ENCODE assay signal across 1 cellular context in the genomic region with DNA sequence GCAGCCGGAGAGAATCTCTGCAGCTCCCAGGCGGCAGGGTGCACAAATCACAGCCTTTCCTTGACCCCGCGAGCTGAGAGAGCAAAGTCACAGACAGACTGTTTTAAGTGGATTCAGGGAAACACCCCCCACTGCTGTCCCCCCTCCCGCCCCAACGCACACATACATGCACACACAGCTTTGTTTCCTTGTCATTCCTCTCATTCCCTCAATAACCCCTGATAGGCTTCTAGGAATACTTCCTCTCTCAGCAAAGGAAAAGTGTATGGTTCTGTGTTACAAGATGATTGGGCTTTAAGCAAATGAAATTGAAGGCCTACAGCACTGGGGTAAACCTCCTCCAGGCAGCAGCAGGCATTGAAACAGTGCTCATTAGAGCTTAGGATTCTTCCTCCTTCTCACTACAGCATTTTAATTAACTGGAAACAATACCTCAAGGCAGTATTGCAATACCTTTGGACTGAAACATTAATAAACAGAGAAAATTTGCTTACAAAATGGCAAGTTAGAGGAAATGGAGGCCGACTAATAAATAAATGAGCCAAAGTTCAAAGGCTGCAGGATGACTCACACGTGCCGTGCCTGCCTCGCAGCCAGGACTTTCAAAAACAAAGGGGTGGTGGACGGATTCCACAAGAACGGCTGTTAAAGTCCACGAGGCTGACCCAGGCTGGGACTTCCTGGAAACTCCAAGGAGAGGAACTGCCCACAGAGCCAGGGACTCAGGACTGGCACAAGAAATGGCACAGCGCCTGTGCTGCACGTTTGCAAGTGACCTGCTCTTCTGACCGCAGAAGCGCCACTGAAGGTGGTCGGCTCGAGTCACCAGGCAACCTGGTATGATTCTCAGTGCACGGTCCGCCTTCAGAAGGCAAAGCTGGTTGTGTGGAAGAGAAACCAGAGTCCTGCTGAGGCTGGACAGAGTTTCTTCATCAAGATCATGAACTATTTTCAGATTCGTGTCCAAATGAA.
TF ChIP-seq lines count a peak whose summit lies in the region.

No MANE protein-coding gene starts in this region.

TF ChIP-seq in HepG2, 621 proteins besides CTCF, POLR2A, EP300 and RAD21 (continued from another document and continues in another):
- TF ChIP-seq, protein P1, sequence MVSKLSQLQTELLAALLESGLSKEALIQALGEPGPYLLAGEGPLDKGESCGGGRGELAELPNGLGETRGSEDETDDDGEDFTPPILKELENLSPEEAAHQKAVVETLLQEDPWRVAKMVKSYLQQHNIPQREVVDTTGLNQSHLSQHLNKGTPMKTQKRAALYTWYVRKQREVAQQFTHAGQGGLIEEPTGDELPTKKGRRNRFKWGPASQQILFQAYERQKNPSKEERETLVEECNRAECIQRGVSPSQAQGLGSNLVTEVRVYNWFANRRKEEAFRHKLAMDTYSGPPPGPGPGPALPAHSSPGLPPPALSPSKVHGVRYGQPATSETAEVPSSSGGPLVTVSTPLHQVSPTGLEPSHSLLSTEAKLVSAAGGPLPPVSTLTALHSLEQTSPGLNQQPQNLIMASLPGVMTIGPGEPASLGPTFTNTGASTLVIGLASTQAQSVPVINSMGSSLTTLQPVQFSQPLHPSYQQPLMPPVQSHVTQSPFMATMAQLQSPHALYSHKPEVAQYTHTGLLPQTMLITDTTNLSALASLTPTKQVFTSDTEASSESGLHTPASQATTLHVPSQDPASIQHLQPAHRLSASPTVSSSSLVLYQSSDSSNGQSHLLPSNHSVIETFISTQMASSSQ (IDR thresholded peaks at IDR 0.05; ENCODE audit: low read depth) = 0 out of 2 replicates have a peak, but pooled peaks have one; percentile 44
- TF ChIP-seq, protein P1 (CRISPR knock-in tag; IDR thresholded peaks at IDR 0.05; ENCODE audit: borderline replicate concordance) = peak; percentile 53; the same call in 1 of the 2 replicates
- no peak for TF ChIP-seq ARID2 (CRISPR knock-in tag; IDR thresholded peaks at IDR 0.05; ENCODE audit: borderline replicate concordance)
- TF ChIP-seq GATAD1 (CRISPR knock-in tag; IDR thresholded peaks at IDR 0.05) = no peak
- 0 out of 2 replicates have a peak, but pooled peaks have one; percentile 11 for TF ChIP-seq ZNF678 (CRISPR knock-in tag; IDR thresholded peaks at IDR 0.05)
- peak; percentile 70 for TF ChIP-seq POLR2G (IDR thresholded peaks at IDR 0.05; ENCODE audit: low read depth, low read length)
- TF ChIP-seq, protein P2, sequence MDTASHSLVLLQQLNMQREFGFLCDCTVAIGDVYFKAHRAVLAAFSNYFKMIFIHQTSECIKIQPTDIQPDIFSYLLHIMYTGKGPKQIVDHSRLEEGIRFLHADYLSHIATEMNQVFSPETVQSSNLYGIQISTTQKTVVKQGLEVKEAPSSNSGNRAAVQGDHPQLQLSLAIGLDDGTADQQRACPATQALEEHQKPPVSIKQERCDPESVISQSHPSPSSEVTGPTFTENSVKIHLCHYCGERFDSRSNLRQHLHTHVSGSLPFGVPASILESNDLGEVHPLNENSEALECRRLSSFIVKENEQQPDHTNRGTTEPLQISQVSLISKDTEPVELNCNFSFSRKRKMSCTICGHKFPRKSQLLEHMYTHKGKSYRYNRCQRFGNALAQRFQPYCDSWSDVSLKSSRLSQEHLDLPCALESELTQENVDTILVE (CRISPR knock-in tag; IDR thresholded peaks at IDR 0.05) = peak; percentile 64
- TF ChIP-seq CCDC6 (CRISPR knock-in tag; IDR thresholded peaks at IDR 0.05) = peak; percentile 4
- TF ChIP-seq, protein P3, sequence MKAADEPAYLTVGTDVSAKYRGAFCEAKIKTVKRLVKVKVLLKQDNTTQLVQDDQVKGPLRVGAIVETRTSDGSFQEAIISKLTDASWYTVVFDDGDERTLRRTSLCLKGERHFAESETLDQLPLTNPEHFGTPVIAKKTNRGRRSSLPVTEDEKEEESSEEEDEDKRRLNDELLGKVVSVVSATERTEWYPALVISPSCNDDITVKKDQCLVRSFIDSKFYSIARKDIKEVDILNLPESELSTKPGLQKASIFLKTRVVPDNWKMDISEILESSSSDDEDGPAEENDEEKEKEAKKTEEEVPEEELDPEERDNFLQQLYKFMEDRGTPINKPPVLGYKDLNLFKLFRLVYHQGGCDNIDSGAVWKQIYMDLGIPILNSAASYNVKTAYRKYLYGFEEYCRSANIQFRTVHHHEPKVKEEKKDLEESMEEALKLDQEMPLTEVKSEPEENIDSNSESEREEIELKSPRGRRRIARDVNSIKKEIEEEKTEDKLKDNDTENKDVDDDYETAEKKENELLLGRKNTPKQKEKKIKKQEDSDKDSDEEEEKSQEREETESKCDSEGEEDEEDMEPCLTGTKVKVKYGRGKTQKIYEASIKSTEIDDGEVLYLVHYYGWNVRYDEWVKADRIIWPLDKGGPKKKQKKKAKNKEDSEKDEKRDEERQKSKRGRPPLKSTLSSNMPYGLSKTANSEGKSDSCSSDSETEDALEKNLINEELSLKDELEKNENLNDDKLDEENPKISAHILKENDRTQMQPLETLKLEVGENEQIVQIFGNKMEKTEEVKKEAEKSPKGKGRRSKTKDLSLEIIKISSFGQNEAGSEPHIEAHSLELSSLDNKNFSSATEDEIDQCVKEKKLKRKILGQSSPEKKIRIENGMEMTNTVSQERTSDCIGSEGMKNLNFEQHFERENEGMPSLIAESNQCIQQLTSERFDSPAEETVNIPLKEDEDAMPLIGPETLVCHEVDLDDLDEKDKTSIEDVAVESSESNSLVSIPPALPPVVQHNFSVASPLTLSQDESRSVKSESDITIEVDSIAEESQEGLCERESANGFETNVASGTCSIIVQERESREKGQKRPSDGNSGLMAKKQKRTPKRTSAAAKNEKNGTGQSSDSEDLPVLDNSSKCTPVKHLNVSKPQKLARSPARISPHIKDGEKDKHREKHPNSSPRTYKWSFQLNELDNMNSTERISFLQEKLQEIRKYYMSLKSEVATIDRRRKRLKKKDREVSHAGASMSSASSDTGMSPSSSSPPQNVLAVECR (CRISPR knock-in tag; IDR thresholded peaks at IDR 0.05; ENCODE audit: borderline replicate concordance) = no peak; the same call in 1 of the 2 replicates
- TF ChIP-seq, protein P4, sequence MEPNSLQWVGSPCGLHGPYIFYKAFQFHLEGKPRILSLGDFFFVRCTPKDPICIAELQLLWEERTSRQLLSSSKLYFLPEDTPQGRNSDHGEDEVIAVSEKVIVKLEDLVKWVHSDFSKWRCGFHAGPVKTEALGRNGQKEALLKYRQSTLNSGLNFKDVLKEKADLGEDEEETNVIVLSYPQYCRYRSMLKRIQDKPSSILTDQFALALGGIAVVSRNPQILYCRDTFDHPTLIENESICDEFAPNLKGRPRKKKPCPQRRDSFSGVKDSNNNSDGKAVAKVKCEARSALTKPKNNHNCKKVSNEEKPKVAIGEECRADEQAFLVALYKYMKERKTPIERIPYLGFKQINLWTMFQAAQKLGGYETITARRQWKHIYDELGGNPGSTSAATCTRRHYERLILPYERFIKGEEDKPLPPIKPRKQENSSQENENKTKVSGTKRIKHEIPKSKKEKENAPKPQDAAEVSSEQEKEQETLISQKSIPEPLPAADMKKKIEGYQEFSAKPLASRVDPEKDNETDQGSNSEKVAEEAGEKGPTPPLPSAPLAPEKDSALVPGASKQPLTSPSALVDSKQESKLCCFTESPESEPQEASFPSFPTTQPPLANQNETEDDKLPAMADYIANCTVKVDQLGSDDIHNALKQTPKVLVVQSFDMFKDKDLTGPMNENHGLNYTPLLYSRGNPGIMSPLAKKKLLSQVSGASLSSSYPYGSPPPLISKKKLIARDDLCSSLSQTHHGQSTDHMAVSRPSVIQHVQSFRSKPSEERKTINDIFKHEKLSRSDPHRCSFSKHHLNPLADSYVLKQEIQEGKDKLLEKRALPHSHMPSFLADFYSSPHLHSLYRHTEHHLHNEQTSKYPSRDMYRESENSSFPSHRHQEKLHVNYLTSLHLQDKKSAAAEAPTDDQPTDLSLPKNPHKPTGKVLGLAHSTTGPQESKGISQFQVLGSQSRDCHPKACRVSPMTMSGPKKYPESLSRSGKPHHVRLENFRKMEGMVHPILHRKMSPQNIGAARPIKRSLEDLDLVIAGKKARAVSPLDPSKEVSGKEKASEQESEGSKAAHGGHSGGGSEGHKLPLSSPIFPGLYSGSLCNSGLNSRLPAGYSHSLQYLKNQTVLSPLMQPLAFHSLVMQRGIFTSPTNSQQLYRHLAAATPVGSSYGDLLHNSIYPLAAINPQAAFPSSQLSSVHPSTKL (CRISPR knock-in tag; IDR thresholded peaks at IDR 0.05) = peak; percentile 90
- TF ChIP-seq PAF1 (CRISPR knock-in tag; IDR thresholded peaks at IDR 0.05) = no peak
- TF ChIP-seq ZNF891 (CRISPR knock-in tag; IDR thresholded peaks at IDR 0.05) = peak; percentile 61; the same call in 1 of the 2 replicates
- TF ChIP-seq NR2F6 (IDR thresholded peaks at IDR 0.05) = peak; percentile 66
- peak; percentile 77 for TF ChIP-seq NR2F6 (CRISPR knock-in tag; IDR thresholded peaks at IDR 0.05)
- TF ChIP-seq, protein P5, sequence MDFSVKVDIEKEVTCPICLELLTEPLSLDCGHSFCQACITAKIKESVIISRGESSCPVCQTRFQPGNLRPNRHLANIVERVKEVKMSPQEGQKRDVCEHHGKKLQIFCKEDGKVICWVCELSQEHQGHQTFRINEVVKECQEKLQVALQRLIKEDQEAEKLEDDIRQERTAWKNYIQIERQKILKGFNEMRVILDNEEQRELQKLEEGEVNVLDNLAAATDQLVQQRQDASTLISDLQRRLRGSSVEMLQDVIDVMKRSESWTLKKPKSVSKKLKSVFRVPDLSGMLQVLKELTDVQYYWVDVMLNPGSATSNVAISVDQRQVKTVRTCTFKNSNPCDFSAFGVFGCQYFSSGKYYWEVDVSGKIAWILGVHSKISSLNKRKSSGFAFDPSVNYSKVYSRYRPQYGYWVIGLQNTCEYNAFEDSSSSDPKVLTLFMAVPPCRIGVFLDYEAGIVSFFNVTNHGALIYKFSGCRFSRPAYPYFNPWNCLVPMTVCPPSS (IDR thresholded peaks at IDR 0.05) = no peak
- TF ChIP-seq, protein P6, sequence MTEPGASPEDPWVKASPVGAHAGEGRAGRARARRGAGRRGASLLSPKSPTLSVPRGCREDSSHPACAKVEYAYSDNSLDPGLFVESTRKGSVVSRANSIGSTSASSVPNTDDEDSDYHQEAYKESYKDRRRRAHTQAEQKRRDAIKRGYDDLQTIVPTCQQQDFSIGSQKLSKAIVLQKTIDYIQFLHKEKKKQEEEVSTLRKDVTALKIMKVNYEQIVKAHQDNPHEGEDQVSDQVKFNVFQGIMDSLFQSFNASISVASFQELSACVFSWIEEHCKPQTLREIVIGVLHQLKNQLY (CRISPR knock-in tag; IDR thresholded peaks at IDR 0.05) = peak; percentile 90
- TF ChIP-seq, protein P7, sequence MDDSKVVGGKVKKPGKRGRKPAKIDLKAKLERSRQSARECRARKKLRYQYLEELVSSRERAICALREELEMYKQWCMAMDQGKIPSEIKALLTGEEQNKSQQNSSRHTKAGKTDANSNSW (CRISPR knock-in tag; IDR thresholded peaks at IDR 0.05; ENCODE audit: borderline replicate concordance) = no peak; the same call in 1 of the 2 replicates
- TF ChIP-seq KLF16 (CRISPR knock-in tag; IDR thresholded peaks at IDR 0.05) = peak in 1 of 2 experiments; percentile 74; a peak in 1 of 4 replicates
- TF ChIP-seq ZNF788 (CRISPR knock-in tag; IDR thresholded peaks at IDR 0.05; ENCODE audit: borderline replicate concordance) = no peak; the same call in 1 of the 2 replicates
- TF ChIP-seq MED1 (CRISPR knock-in tag; IDR thresholded peaks at IDR 0.05) = peak; percentile 96
- TF ChIP-seq ZNF598 (CRISPR knock-in tag; IDR thresholded peaks at IDR 0.05; ENCODE audit: borderline replicate concordance) = peak; percentile 23; the same call in 1 of the 2 replicates
- TF ChIP-seq SCMH1 (CRISPR knock-in tag; IDR thresholded peaks at IDR 0.05; ENCODE audit: borderline replicate concordance) = no peak
- no peak for TF ChIP-seq ZNF841 (CRISPR knock-in tag; IDR thresholded peaks at IDR 0.05; ENCODE audit: borderline replicate concordance)
- TF ChIP-seq, protein P8, sequence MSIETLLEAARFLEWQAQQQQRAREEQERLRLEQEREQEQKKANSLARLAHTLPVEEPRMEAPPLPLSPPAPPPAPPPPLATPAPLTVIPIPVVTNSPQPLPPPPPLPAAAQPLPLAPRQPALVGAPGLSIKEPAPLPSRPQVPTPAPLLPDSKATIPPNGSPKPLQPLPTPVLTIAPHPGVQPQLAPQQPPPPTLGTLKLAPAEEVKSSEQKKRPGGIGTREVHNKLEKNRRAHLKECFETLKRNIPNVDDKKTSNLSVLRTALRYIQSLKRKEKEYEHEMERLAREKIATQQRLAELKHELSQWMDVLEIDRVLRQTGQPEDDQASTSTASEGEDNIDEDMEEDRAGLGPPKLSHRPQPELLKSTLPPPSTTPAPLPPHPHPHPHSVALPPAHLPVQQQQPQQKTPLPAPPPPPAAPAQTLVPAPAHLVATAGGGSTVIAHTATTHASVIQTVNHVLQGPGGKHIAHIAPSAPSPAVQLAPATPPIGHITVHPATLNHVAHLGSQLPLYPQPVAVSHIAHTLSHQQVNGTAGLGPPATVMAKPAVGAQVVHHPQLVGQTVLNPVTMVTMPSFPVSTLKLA (IDR thresholded peaks at IDR 0.05) = 0 out of 2 replicates have a peak, but pooled peaks have one; percentile 3
- TF ChIP-seq ZNF749 (CRISPR knock-in tag; IDR thresholded peaks at IDR 0.05; ENCODE audit: borderline replicate concordance) = peak; percentile 30; the same call in 1 of the 2 replicates
- no peak for TF ChIP-seq ZZZ3 (CRISPR knock-in tag; IDR thresholded peaks at IDR 0.05; ENCODE audit: borderline replicate concordance)
- TF ChIP-seq, protein P9, sequence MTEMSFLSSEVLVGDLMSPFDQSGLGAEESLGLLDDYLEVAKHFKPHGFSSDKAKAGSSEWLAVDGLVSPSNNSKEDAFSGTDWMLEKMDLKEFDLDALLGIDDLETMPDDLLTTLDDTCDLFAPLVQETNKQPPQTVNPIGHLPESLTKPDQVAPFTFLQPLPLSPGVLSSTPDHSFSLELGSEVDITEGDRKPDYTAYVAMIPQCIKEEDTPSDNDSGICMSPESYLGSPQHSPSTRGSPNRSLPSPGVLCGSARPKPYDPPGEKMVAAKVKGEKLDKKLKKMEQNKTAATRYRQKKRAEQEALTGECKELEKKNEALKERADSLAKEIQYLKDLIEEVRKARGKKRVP (CRISPR knock-in tag; IDR thresholded peaks at IDR 0.05) = peak in 1 of 2 experiments; percentile 65; a peak in 1 of 4 replicates
- peak; percentile 85 for TF ChIP-seq ELF1 (CRISPR knock-in tag; IDR thresholded peaks at IDR 0.05)
- no peak for TF ChIP-seq SP140L (CRISPR knock-in tag; IDR thresholded peaks at IDR 0.05; ENCODE audit: borderline replicate concordance)
- no peak for TF ChIP-seq NFRKB (IDR thresholded peaks at IDR 0.05)
- TF ChIP-seq SAFB2 (CRISPR knock-in tag; IDR thresholded peaks at IDR 0.05; ENCODE audit: borderline replicate concordance, low read depth) = no peak
- no peak for TF ChIP-seq ZNF230 (CRISPR knock-in tag; IDR thresholded peaks at IDR 0.05)
